ENCODE assay signal across 8 cellular contexts in genomic region chr17:64028874-64029464, GRCh38. TPM values are rescaled to one million over a fixed set of nuclear protein-coding genes. Genes with fewer than 3 reads are reported as not detected.
DNase-seq lines count a peak whose midpoint lies in the region; ATAC-seq and TF ChIP-seq lines count a peak whose summit lies in the region.

No MANE protein-coding gene starts in this region.

- H3K27ac Mint-ChIP-seq in immature natural killer cell, result no peak overlapping the region

- no peak overlapping the region for H3K4me3 ChIP-seq in astrocyte of the cerebellum (ENCODE audit: low read depth, low read length)

- H3K4me3 Mint-ChIP-seq in immature natural killer cell, result no peak overlapping the region

- in situ Hi-C loops in GM13976 (cut with MboI; ENCODE audit: low sequenced_read_pairs, unreplicated experiment), result loop anchor here (10.0 kb wide), 1 partner anchor 114 kb away; the partner anchor contains the start of genes CSHL1 and GH1
- in situ Hi-C loops in astrocyte of the cerebellum (cut with HindIII; ENCODE audit: low sequenced_read_pairs), result loop anchor here (10.0 kb wide), 1 partner anchor 246 kb away; no protein-coding TSS in a partner anchor

- TF ChIP-seq CTCF in GM13976 (IDR thresholded peaks at IDR 0.05; ENCODE audit: borderline replicate concordance, control extremely low read depth, extremely low read depth, insufficient read depth, missing control alignments) (peak; percentile 56), astrocyte of the cerebellum (IDR thresholded peaks at IDR 0.05; ENCODE audit: low read depth, low read length, missing control alignments) (peak; percentile 79)

- H3K36me3 Mint-ChIP-seq in immature natural killer cell, result peaks cover 0 to 3% (median 0%) of the 10 kb centered on the region in 3 donors

- DNase-seq in GM13976 (ENCODE audit: low spot score), result peak; percentile 75
- DNase-seq in NCI-H1105 (lab: John Stamatoyannopoulos, UW), result peak; percentile 14
- peak; percentile 65 for DNase-seq in T-helper 9 cell
- peak; percentile 34 for DNase-seq in astrocyte of the cerebellum (ENCODE audit: low read depth)
- DNase-seq in immature natural killer cell, result peak; percentile 62 to 71 (median 68)
- DNase-seq in stimulated activated CD4-positive, alpha-beta T cell treated with anti-CD3 and anti-CD28 coated beads, Interleukin-1b, Interleukin-23, amount 100 ng/mL, for 24 hours (ENCODE audit: low read depth in 4 of 4, low spot score in 1 of 4), result peak; percentile 44 to 59 (median 49)
- DNase-seq in epidermal melanocyte (ENCODE audit: insufficient read length, low spot score), result no peak

- peaks cover 2 to 15% (median 13%) of the 10 kb centered on the region in 3 donors for H3K27me3 Mint-ChIP-seq in immature natural killer cell (ENCODE audit: low read depth in 3 of 3)

- H3K4me1 Mint-ChIP-seq in immature natural killer cell, result peaks cover 31 to 36% of the 10 kb centered on the region in 2 donors

- ATAC-seq in GM18873 (IDR thresholded peaks at IDR 0.05; ENCODE audit: low FRiP score, unreplicated experiment), result no peak

- H3K9me3 Mint-ChIP-seq in immature natural killer cell, result no peaks in the 10 kb centered on the region

RNA-seq across cellular contexts. Expression of gene ICAM2, which starts 8.5 kb away (rescaled TPM):
- polyA plus RNA-seq in immature natural killer cell, result 100 to 1,000 TPM; 327 to 535 (median 329) TPM

RNA-seq across cellular contexts. Expression of gene PRR29, which starts 30.8 kb away (rescaled TPM):
- 1 to 10 TPM; 5.0 to 6.8 (median 5.5) TPM for polyA plus RNA-seq in immature natural killer cell

RNA-seq across cellular contexts. Expression of gene SCN4A, which starts 56.3 kb away (rescaled TPM):
- polyA plus RNA-seq in immature natural killer cell, result under 1 TPM in 1 of 3 donors, not detected in 2; 0.02 TPM
